Comparison of ENCODE assay signal across 26 cellular contexts in the genomic region with DNA sequence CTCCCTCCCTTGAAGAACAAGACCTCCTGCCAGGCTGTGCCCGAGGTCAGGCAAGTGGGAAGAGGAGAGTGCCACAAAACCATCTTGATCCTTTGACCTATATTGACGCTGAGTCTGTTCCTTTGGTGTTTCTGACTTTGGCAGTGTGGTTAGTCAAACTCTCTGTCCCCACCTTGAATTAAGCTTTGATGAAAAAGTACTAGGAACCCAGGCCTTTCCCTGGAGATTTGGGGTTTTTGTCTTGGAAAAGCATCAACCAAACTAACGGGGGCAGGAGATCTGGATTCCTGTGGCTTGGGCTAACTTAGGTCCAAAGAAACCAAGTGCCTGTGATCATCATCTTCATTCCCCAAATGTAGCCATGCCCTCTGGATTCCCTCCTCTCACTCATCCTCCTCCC. TPM values are rescaled to one million over a fixed set of nuclear protein-coding genes. Genes with fewer than 3 reads are reported as not detected.
DNase-seq lines count a peak whose midpoint lies in the region; TF ChIP-seq lines count a peak whose summit lies in the region.
"Had no signal": no experiment of that assay in that cellular context is flagged by ENCODE, and none has a peak within 500 bp of the region (broad histone marks: within the 10 kb centered on the region; RNA-seq: fewer than 3 reads in every experiment).

No MANE protein-coding gene starts in this region.

- H4K20me1 ChIP-seq in Karpas-422 (ENCODE audit: insufficient read depth, low read depth, low read length) (no peaks in the 10 kb centered on the region), MM.1S (ENCODE audit: insufficient read depth, low read length) (no peaks in the 10 kb centered on the region)

- no peak overlapping the region for H2BK15ac ChIP-seq in neuronal stem cell (ENCODE audit: low read length)

- H3K27me3 Mint-ChIP-seq in endodermal cell (ENCODE audit: insufficient read depth) (no peaks in the 10 kb centered on the region), chondrocyte (ENCODE audit: low read depth) (no peaks in the 10 kb centered on the region)

- H3F3A ChIP-seq in MM.1S (ENCODE audit: insufficient read depth, low read length), result no peaks in the 10 kb centered on the region

- no peak overlapping the region for H2AFZ ChIP-seq in Karpas-422 (ENCODE audit: low read length)
- no peak overlapping the region for H2AFZ ChIP-seq in neuronal stem cell (ENCODE audit: low read length)
- no peak overlapping the region for H2AFZ ChIP-seq in MM.1S (ENCODE audit: low read length)

- H3K79me1 ChIP-seq in neuronal stem cell (ENCODE audit: low read depth, low read length), result peaks cover 2% of the 10 kb centered on the region

- H2AK5ac ChIP-seq in neuronal stem cell (ENCODE audit: low read depth, low read length), result no peak overlapping the region

- no peaks in the 10 kb centered on the region for H3K27me3 ChIP-seq in Karpas-422 (ENCODE audit: low read length)
- no peaks in the 10 kb centered on the region for H3K27me3 ChIP-seq in endodermal cell (ENCODE audit: control insufficient read depth, insufficient read depth, low read length, poor library complexity, severe bottlenecking)
- H3K27me3 ChIP-seq in neuronal stem cell (ENCODE audit: control insufficient read depth in 3 of 3, insufficient read depth in 3 of 3, low read depth in 1 of 3, low read length in 3 of 3), result no peaks in the 10 kb centered on the region
- no peaks in the 10 kb centered on the region for H3K27me3 ChIP-seq in MM.1S (replicated peaks; ENCODE audit: insufficient read depth, low read length)

- no peak overlapping the region for H3K4me3 ChIP-seq in Karpas-422 (ENCODE audit: low read length)
- H3K4me3 ChIP-seq in endodermal cell (ENCODE audit: low read length), result no peak overlapping the region
- H3K4me3 ChIP-seq in neuronal stem cell (ENCODE audit: low read length in 2 of 2), result no peak overlapping the region
- no peak overlapping the region for H3K4me3 ChIP-seq in MM.1S (ENCODE audit: low read length)
- H3K4me3 ChIP-seq: A549, GM12878 had no signal

- no peak overlapping the region for H4K91ac ChIP-seq in neuronal stem cell (ENCODE audit: low read depth, low read length, poor library complexity)

- H3K18ac ChIP-seq in neuronal stem cell (ENCODE audit: low read length), result no peak overlapping the region

- H2BK12ac ChIP-seq in neuronal stem cell (ENCODE audit: low read length), result no peak overlapping the region

- WGBS in endodermal cell (ENCODE audit: insufficient coverage in 1 of 2, insufficient read length in 1 of 2), 2 experiments, result 88 to 91% methylated on average over 1 to 3 of the region's 3 CpGs
- no CpG with 5 or more reads among the region's 3 CpGs for WGBS in neuronal stem cell (ENCODE audit: extremely low coverage in 2 of 2, insufficient read length in 2 of 2, insufficient replicate concordance in 1 of 2), 2 donors

- no peaks in the 10 kb centered on the region for H3K36me3 ChIP-seq in Karpas-422 (ENCODE audit: insufficient read depth, low read length)
- peaks cover 4% of the 10 kb centered on the region for H3K36me3 ChIP-seq in endodermal cell (ENCODE audit: control insufficient read depth, insufficient read depth, low read length)
- H3K36me3 ChIP-seq in neuronal stem cell (replicated peaks in 1 of 2; ENCODE audit: control insufficient read depth in 2 of 2, insufficient read depth in 2 of 2, low read length in 2 of 2), result peaks cover 6 to 24% of the 10 kb centered on the region in 2 donors
- H3K36me3 ChIP-seq in MM.1S (replicated peaks; ENCODE audit: insufficient read depth, low read length), result no peaks in the 10 kb centered on the region

- peak overlapping the region; percentile 36; the same call in 1 of the 2 replicates for H3K27ac ChIP-seq in Karpas-422 (ENCODE audit: low read length)
- H3K27ac ChIP-seq in endodermal cell (ENCODE audit: low read depth, low read length), result no peak overlapping the region
- H3K27ac ChIP-seq in neuronal stem cell (replicated peaks; ENCODE audit: low read length), result no peak overlapping the region
- no peak overlapping the region for H3K27ac ChIP-seq in MM.1S (ENCODE audit: low read length)
- H3K27ac ChIP-seq: A549, C4-2B, KMS-11 had no signal

- peaks cover 28% of the 10 kb centered on the region for H3K4me1 ChIP-seq in Karpas-422 (ENCODE audit: low read length)
- H3K4me1 ChIP-seq in endodermal cell (ENCODE audit: control insufficient read depth, insufficient read depth, low read length), result peaks cover 18% of the 10 kb centered on the region
- H3K4me1 ChIP-seq in neuronal stem cell (ENCODE audit: control insufficient read depth in 2 of 2, insufficient read depth in 1 of 2, low read depth in 1 of 2, low read length in 2 of 2), result no peaks in the 10 kb centered on the region
- H3K4me1 ChIP-seq in MM.1S (ENCODE audit: low read length), result no peaks in the 10 kb centered on the region
- H3K4me1 ChIP-seq: A549 had no signal

- H3K9ac ChIP-seq in Karpas-422 (ENCODE audit: low read length) (no peak overlapping the region), endodermal cell (ENCODE audit: extremely low read depth, low read length, poor library complexity, severe bottlenecking) (no peak overlapping the region), neuronal stem cell (ENCODE audit: low read depth, low read length, poor library complexity) (no peak overlapping the region), MM.1S (ENCODE audit: low read length) (no peak overlapping the region)
- H3K9ac ChIP-seq: KMS-11 had no signal

- H3K9me2 ChIP-seq in Karpas-422 (replicated peaks; ENCODE audit: insufficient read depth, low read length), result no peaks in the 10 kb centered on the region
- no peaks in the 10 kb centered on the region for H3K9me2 ChIP-seq in MM.1S (replicated peaks; ENCODE audit: insufficient read depth, low read length)

- H3K4me3 Mint-ChIP-seq in endodermal cell (no peak overlapping the region), chondrocyte (ENCODE audit: unreplicated experiment) (no peak overlapping the region)
- H3K4me3 Mint-ChIP-seq: CD8-positive, alpha-beta T cell had no signal

- no peak overlapping the region for H3K4me2 ChIP-seq in Karpas-422 (ENCODE audit: low read depth, low read length, poor library complexity, severe bottlenecking)
- H3K4me2 ChIP-seq in neuronal stem cell (ENCODE audit: insufficient read depth, low read length, poor library complexity, severe bottlenecking), result no peak overlapping the region
- H3K4me2 ChIP-seq in MM.1S (ENCODE audit: low read depth, low read length), result no peak overlapping the region
- H3K4me2 ChIP-seq: A549, KMS-11 had no signal

- H3K4me1 Mint-ChIP-seq in endodermal cell, result peaks cover 50% of the 10 kb centered on the region
- no peaks in the 10 kb centered on the region for H3K4me1 Mint-ChIP-seq in chondrocyte (ENCODE audit: low read depth)

- H2BK120ac ChIP-seq in neuronal stem cell (ENCODE audit: low read depth, low read length), result no peak overlapping the region

- DNase-seq in Karpas-422 (no peak), endodermal cell (peak; percentile 35), neuronal stem cell (ENCODE audit: low spot score) (no peak), chondrocyte (ENCODE audit: low spot score) (no peak), medulla oblongata (ENCODE audit: extremely low spot score) (no peak), MM.1S (no peak), iPS-NIHi11 (ENCODE audit: low spot score) (no peak)
- DNase-seq: Caco-2; CD8-positive, alpha-beta T cell; DMS79; EL; GDM1; HCEC 1CT; NCI-H1092 treated with DMSO at 0.1 percent for 48 hours; NCI-H1436; NCI-H2081 treated with DMSO at 0.1 percent for 48 hours; NCI-H2171; NCI-H226; NCI-H510A; NCI-H69; RPMI8226; SHP77 had no signal

- no peak overlapping the region for H3K14ac ChIP-seq in neuronal stem cell (ENCODE audit: low read length)

- no peak overlapping the region for H3K4ac ChIP-seq in neuronal stem cell (ENCODE audit: low read length)

- peak overlapping the region; percentile 9 for H3K23ac ChIP-seq in neuronal stem cell (ENCODE audit: low read depth, low read length, poor library complexity)

- H3K36me3 Mint-ChIP-seq in endodermal cell (ENCODE audit: low read depth), result peaks cover 16% of the 10 kb centered on the region
- peaks cover 13% of the 10 kb centered on the region for H3K36me3 Mint-ChIP-seq in chondrocyte (ENCODE audit: low read depth)

- H3K9me3 Mint-ChIP-seq in endodermal cell, result no peaks in the 10 kb centered on the region
- no peaks in the 10 kb centered on the region for H3K9me3 Mint-ChIP-seq in chondrocyte (ENCODE audit: low read depth)
- H3K9me3 Mint-ChIP-seq: CD8-positive, alpha-beta T cell had no signal

- H3K27ac Mint-ChIP-seq in endodermal cell (no peak overlapping the region), chondrocyte (ENCODE audit: unreplicated experiment) (no peak overlapping the region)
- H3K27ac Mint-ChIP-seq: CD8-positive, alpha-beta T cell had no signal

- H4K8ac ChIP-seq in neuronal stem cell (ENCODE audit: low read depth, low read length), result no peak overlapping the region

- H3K9me3 ChIP-seq in Karpas-422 (ENCODE audit: low read length) (no peaks in the 10 kb centered on the region), endodermal cell (ENCODE audit: control insufficient read depth, low read length) (no peaks in the 10 kb centered on the region), neuronal stem cell (replicated peaks in 1 of 2; ENCODE audit: control insufficient read depth in 2 of 2, insufficient read depth in 1 of 2, low read depth in 1 of 2, low read length in 2 of 2) (no peaks in the 10 kb centered on the region), MM.1S (replicated peaks; ENCODE audit: insufficient read depth, low read length) (no peaks in the 10 kb centered on the region)
- H3K9me3 ChIP-seq: A549, Caco-2 had no signal

- H2BK5ac ChIP-seq in neuronal stem cell (ENCODE audit: low read length), result no peak overlapping the region

- H3K79me2 ChIP-seq in Karpas-422 (ENCODE audit: low read length) (no peaks in the 10 kb centered on the region), MM.1S (ENCODE audit: low read length) (no peaks in the 10 kb centered on the region)

- TF ChIP-seq CTCF in endodermal cell (conservative IDR thresholded peaks at IDR 0.05), result no peak
- no peak for TF ChIP-seq CTCF in chondrocyte (IDR thresholded peaks at IDR 0.05)
- TF ChIP-seq CTCF in MM.1S (IDR thresholded peaks at IDR 0.05; ENCODE audit: low read length), result no peak

RNA-seq across cellular contexts. Expression of a gene that starts 40.4 kb away (rescaled TPM):
- total RNA-seq in Karpas-422 (2014; rRNA removed; shearing (Covaris generic); ENCODE audit: low replicate concordance), result 68.6 and 139 TPM in 2 replicates
- total RNA-seq in endodermal cell (10 to 100 TPM; 84.6 to 86.0 TPM), chondrocyte (48.4 to 55.6 TPM (median 51.1 TPM) in 3 replicates)
- 55.0 TPM for polyA plus RNA-seq in endodermal cell (2013, experiment 1 of 2)
- 48.1 TPM for polyA plus RNA-seq in endodermal cell (2013, experiment 2 of 2)
- polyA plus RNA-seq in neuronal stem cell (2013, experiment 1 of 2), result 43.5 TPM
- polyA plus RNA-seq in neuronal stem cell (2013, experiment 2 of 2), result 44.2 TPM

RNA-seq across cellular contexts. Expression of a gene that starts 49.9 kb away (rescaled TPM):
- 1.1 and 5.9 TPM in 2 replicates for total RNA-seq in Karpas-422 (2014; rRNA removed; shearing (Covaris generic); ENCODE audit: low replicate concordance)
- total RNA-seq in endodermal cell (10 to 100 TPM; 48.0 to 66.6 TPM), chondrocyte (45.0 to 69.4 TPM (median 65.3 TPM) in 3 replicates)
- polyA plus RNA-seq in endodermal cell (2013, experiment 1 of 2), result 22.9 TPM
- 18.0 TPM for polyA plus RNA-seq in endodermal cell (2013, experiment 2 of 2)
- 5.1 TPM for polyA plus RNA-seq in neuronal stem cell (2013, experiment 1 of 2)
- polyA plus RNA-seq in neuronal stem cell (2013, experiment 2 of 2), result 5.5 TPM
- total RNA-seq: CD8-positive, alpha-beta T cell had no signal
